9 cellular contexts compared by ENCODE assay signal in the genomic region with DNA sequence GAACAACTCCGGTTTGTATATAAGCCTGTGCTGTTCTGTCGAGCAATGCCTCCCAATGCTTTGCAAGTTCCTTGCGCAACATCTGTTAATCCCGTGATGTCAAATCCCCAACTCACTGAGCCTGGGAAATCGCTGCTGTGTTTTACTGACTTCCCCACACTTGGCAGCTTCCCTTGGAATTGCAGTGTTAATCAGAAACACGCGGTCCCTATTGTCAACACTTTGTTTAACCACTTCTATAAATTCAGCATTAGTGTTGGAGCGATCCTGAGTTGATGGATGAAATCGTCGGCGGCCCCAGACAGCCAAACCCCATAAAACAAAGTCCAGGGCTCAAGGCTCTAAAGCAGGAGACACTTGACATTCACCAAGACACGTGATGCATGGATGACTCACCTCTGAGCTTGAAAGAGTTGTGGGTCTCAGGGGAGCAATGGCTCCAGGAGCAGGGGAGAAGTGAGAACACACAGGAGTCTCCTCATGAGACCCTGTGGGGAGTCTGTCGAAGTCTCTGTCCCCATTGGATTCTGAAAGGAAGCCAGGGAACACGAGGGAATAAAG.
A peak's percentile ranks its signal among the peaks of the same experiment; 100 is the strongest.
DNase-seq lines count a peak whose midpoint lies in the region; ATAC-seq and TF ChIP-seq lines count a peak whose summit lies in the region.
"Had no signal": no experiment of that assay in that cellular context is flagged by ENCODE, and none has a peak within 500 bp of the region (broad histone marks: within the 10 kb centered on the region; RNA-seq: fewer than 3 reads in every experiment).

No MANE protein-coding gene starts in this region.

- 11% methylated on average over 14 of the region's 14 CpGs for WGBS in body of pancreas, 2 donors
- WGBS in liver = 45% methylated on average over 14 of the region's 14 CpGs
- WGBS in endodermal cell (ENCODE audit: insufficient coverage in 1 of 2, insufficient read length in 1 of 2), 2 experiments = 69 to 81% methylated on average over 9 to 14 of the region's 14 CpGs

- peaks cover 28% of the 10 kb centered on the region for H3K4me1 Mint-ChIP-seq in type B pancreatic cell (ENCODE audit: unreplicated experiment)
- H3K4me1 Mint-ChIP-seq in endodermal cell = peaks cover 5% of the 10 kb centered on the region

- H3K27ac ChIP-seq in body of pancreas (peak overlapping the region; percentile 1 to 37 (median 31)), liver (ENCODE audit: low read depth in 1 of 2, low read length in 2 of 2) (peak overlapping the region in 1 of 2 donors; percentile 18), endodermal cell (ENCODE audit: low read depth, low read length) (no peak overlapping the region)
- H3K27ac ChIP-seq: 22Rv1 had no signal

- TF ChIP-seq RAD21 in liver (IDR thresholded peaks at IDR 0.05) = peak; percentile 21 to 24

- H3K27ac Mint-ChIP-seq in type B pancreatic cell (peak overlapping the region; percentile 33), endodermal cell (no peak overlapping the region)

- TF ChIP-seq CTCF in body of pancreas (IDR thresholded peaks at IDR 0.05) = no peak
- TF ChIP-seq CTCF in liver (IDR thresholded peaks at IDR 0.05; ENCODE audit: low read depth, low read length, missing input control) = no peak
- no peak for TF ChIP-seq CTCF in type B pancreatic cell (conservative IDR thresholded peaks at IDR 0.05)
- TF ChIP-seq CTCF in GM20000 (IDR thresholded peaks at IDR 0.05; ENCODE audit: extremely low read depth, missing control alignments) = no peak
- TF ChIP-seq CTCF in endodermal cell (conservative IDR thresholded peaks at IDR 0.05) = no peak

- H3K9me3 Mint-ChIP-seq in type B pancreatic cell (peaks cover 8% of the 10 kb centered on the region), endodermal cell (no peaks in the 10 kb centered on the region)

- H3K36me3 Mint-ChIP-seq in type B pancreatic cell (no peaks in the 10 kb centered on the region), endodermal cell (ENCODE audit: low read depth) (no peaks in the 10 kb centered on the region)

- DNase-seq in DMS 273 (lab: John Stamatoyannopoulos, UW; ENCODE audit: unreplicated experiment) = peak; percentile 31
- no peak for DNase-seq in DMS 273 treated with DMSO at 0.1 percent for 48 hours (lab: John Stamatoyannopoulos, UW)
- DNase-seq in body of pancreas = peak; percentile 67 to 90 (median 82)
- DNase-seq in type B pancreatic cell (ENCODE audit: extremely low spot score, unreplicated experiment) = no peak
- DNase-seq in GM20000 (ENCODE audit: low spot score) = no peak
- DNase-seq in globus pallidus (ENCODE audit: low spot score) = no peak
- DNase-seq in endodermal cell = no peak

- H3K27me3 Mint-ChIP-seq in type B pancreatic cell (peaks cover 10% of the 10 kb centered on the region), endodermal cell (ENCODE audit: insufficient read depth) (peaks cover 50% of the 10 kb centered on the region)

- no peak overlapping the region for H3K4me3 ChIP-seq in body of pancreas
- H3K4me3 ChIP-seq in liver (ENCODE audit: low read depth in 1 of 3, low read length in 3 of 3) = no peak overlapping the region
- H3K4me3 ChIP-seq in endodermal cell (ENCODE audit: low read length) = no peak overlapping the region

- H3K4me3 Mint-ChIP-seq in type B pancreatic cell (peak overlapping the region; percentile 41), endodermal cell (no peak overlapping the region)

- peak; percentile 88 for ATAC-seq in body of pancreas

- peaks cover 13% of the 10 kb centered on the region for H3K4me1 ChIP-seq in body of pancreas
- no peaks in the 10 kb centered on the region for H3K4me1 ChIP-seq in liver (ENCODE audit: control insufficient read depth in 4 of 4, insufficient read depth in 4 of 4, low read length in 3 of 4)
- no peaks in the 10 kb centered on the region for H3K4me1 ChIP-seq in endodermal cell (ENCODE audit: control insufficient read depth, insufficient read depth, low read length)

- intact Hi-C loops in body of pancreas (cut with DNase I) = no loop called here

- TF ChIP-seq POLR2A in body of pancreas (IDR thresholded peaks at IDR 0.05) = no peak

- no peak overlapping the region for H3K9ac ChIP-seq in liver (ENCODE audit: low read depth in 1 of 2, low read length in 2 of 2)
- H3K9ac ChIP-seq in endodermal cell (ENCODE audit: extremely low read depth, low read length, poor library complexity, severe bottlenecking) = no peak overlapping the region

- no peaks in the 10 kb centered on the region for H3K27me3 ChIP-seq in body of pancreas
- peaks cover 0 to 3% (median under 1%) of the 10 kb centered on the region in 4 donors for H3K27me3 ChIP-seq in liver (ENCODE audit: control insufficient read depth in 4 of 4, insufficient read depth in 4 of 4, low read length in 3 of 4)
- no peaks in the 10 kb centered on the region for H3K27me3 ChIP-seq in endodermal cell (ENCODE audit: control insufficient read depth, insufficient read depth, low read length, poor library complexity, severe bottlenecking)

- H3K36me3 ChIP-seq in body of pancreas (replicated peaks in 1 of 2; ENCODE audit: insufficient read depth in 1 of 2, low read depth in 2 of 2) (no peaks in the 10 kb centered on the region), liver (ENCODE audit: control insufficient read depth in 4 of 4, insufficient read depth in 3 of 4, low read depth in 1 of 4, low read length in 3 of 4) (no peaks in the 10 kb centered on the region), endodermal cell (ENCODE audit: control insufficient read depth, insufficient read depth, low read length) (no peaks in the 10 kb centered on the region)

- H3K9me3 ChIP-seq in body of pancreas (no peaks in the 10 kb centered on the region), liver (ENCODE audit: control insufficient read depth in 4 of 4, low read length in 3 of 4) (no peaks in the 10 kb centered on the region), endodermal cell (ENCODE audit: control insufficient read depth, low read length) (no peaks in the 10 kb centered on the region)

TF ChIP-seq in liver, 16 proteins besides CTCF, POLR2A, EP300 and RAD21:
- TF ChIP-seq HNF4A (conservative IDR thresholded peaks at IDR 0.05) (no peak), FOXA2 (IDR thresholded peaks at IDR 0.05) (no peak), NR2F2 (IDR thresholded peaks at IDR 0.05) (peak; percentile 23), HNF4G (IDR thresholded peaks at IDR 0.05) (no peak), RXRA (IDR thresholded peaks at IDR 0.05) (peak in 1 of 2 donors; percentile 15), YY1 (IDR thresholded peaks at IDR 0.05) (no peak), JUND (IDR thresholded peaks at IDR 0.05) (peak in 1 of 2 donors; percentile 24)
- TF ChIP-seq, protein P1, sequence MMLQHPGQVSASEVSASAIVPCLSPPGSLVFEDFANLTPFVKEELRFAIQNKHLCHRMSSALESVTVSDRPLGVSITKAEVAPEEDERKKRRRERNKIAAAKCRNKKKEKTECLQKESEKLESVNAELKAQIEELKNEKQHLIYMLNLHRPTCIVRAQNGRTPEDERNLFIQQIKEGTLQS (IDR thresholded peaks at IDR 0.05) = no peak

Comparison
In these comparisons a context has a peak if more than half of its experiments do, and no peak if none do; other contexts are left out.
1. DNase-seq: peak in DMS 273 (single experiment) and body of pancreas (4 of 4); none in DMS 273 treated with DMSO at 0.1 percent for 48 hours (single experiment), type B pancreatic cell (single experiment), GM20000 (single experiment), globus pallidus (single experiment) and endodermal cell (single experiment).